Comparison of ENCODE assay signal across 9 cellular contexts in the genomic region with DNA sequence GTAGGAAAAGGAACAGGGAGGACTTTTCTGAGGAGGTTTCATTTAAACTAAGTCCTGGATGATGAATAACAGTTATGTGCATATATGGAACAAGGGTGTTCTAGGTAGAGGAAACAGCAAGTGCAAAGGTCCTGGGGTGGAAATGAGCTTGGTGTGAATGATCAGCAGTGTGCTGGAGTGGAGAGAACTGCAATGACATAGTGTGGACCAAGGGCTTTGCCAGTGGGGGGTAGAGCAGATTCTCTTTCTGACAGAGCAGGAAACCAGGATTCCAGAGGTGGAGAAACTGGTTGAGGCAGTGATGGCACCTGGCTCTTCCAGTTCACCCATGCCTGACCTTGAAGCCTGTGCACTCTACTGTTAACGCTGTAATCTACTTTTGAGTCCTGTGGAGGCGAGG. TPM values are rescaled to one million over a fixed set of nuclear protein-coding genes. Genes with fewer than 3 reads are reported as not detected.
DNase-seq lines count a peak whose midpoint lies in the region; ATAC-seq, FAIRE-seq and TF ChIP-seq lines count a peak whose summit lies in the region.
"Had no signal": no experiment of that assay in that cellular context is flagged by ENCODE, and none has a peak within 500 bp of the region (broad histone marks: within the 10 kb centered on the region; RNA-seq: fewer than 3 reads in every experiment).

No MANE protein-coding gene starts in this region.

- peaks cover 29% of the 10 kb centered on the region for H3K79me2 ChIP-seq in astrocyte (ENCODE audit: insufficient read depth, low read length)

- H4K20me1 ChIP-seq in astrocyte (ENCODE audit: insufficient read depth, low read length) = peaks cover 37% of the 10 kb centered on the region

- peak overlapping the region; percentile 78 for H3K4me3 Mint-ChIP-seq in activated CD4-positive, alpha-beta T cell treated with anti-CD3 and anti-CD28 coated beads for 36 hours
- peak overlapping the region; percentile 83 for H3K4me3 Mint-ChIP-seq in astrocyte (ENCODE audit: unreplicated experiment)

- peaks cover 62% of the 10 kb centered on the region for H3K4me1 Mint-ChIP-seq in activated CD4-positive, alpha-beta T cell treated with anti-CD3 and anti-CD28 coated beads for 36 hours
- H3K4me1 Mint-ChIP-seq in astrocyte (ENCODE audit: low read depth, unreplicated experiment) = peaks cover 11% of the 10 kb centered on the region

- H3K27ac Mint-ChIP-seq in activated CD4-positive, alpha-beta T cell treated with anti-CD3 and anti-CD28 coated beads for 36 hours = peak overlapping the region; percentile 88
- H3K27ac Mint-ChIP-seq in astrocyte (ENCODE audit: unreplicated experiment) = peak overlapping the region; percentile 68

- CTCF ChIA-PET in activated CD4-positive, alpha-beta T cell treated with anti-CD3 and anti-CD28 coated beads for 36 hours (lab: Charles Lee) = no interaction called here

- POLR2A ChIA-PET in activated CD4-positive, alpha-beta T cell treated with anti-CD3 and anti-CD28 coated beads for 36 hours (lab: Charles Lee) = no interaction called here

- H3K27me3 ChIP-seq in astrocyte (ENCODE audit: insufficient read depth, low read length) (no peaks in the 10 kb centered on the region), psoas muscle (ENCODE audit: insufficient read depth in 3 of 3, low read length in 2 of 3) (peaks cover 0 to 4% (median 0%) of the 10 kb centered on the region in 3 donors)

- H3K9me3 ChIP-seq in astrocyte (ENCODE audit: insufficient read depth, low read depth, low read length) = no peaks in the 10 kb centered on the region
- H3K9me3 ChIP-seq in psoas muscle = no peaks in the 10 kb centered on the region
- H3K9me3 ChIP-seq: mucosa of descending colon had no signal

- H3K27ac ChIP-seq in astrocyte (ENCODE audit: low read depth, low read length) = no peak overlapping the region
- H3K27ac ChIP-seq in psoas muscle = no peak overlapping the region

- intact Hi-C loops in activated CD4-positive, alpha-beta T cell treated with anti-CD3 and anti-CD28 coated beads for 36 hours (cut with DNase I, micrococcal nuclease) = loop anchor here (5.0 kb wide), 2 partner anchors 79 to 334 kb away; no protein-coding TSS in a partner anchor
- intact Hi-C loops in psoas muscle (cut with DNase I) = no loop called here

- peaks cover 16% of the 10 kb centered on the region for H3K4me1 ChIP-seq in astrocyte (ENCODE audit: insufficient read depth, low read length)
- H3K4me1 ChIP-seq in psoas muscle = no peaks in the 10 kb centered on the region

- WGBS in psoas muscle, 3 donors = 76 to 90% (median 83%) methylated on average over 2 of the region's 2 CpGs

- H2AFZ ChIP-seq in astrocyte (ENCODE audit: low read depth, low read length) = no peak overlapping the region

- H3K27me3 Mint-ChIP-seq in activated CD4-positive, alpha-beta T cell treated with anti-CD3 and anti-CD28 coated beads for 36 hours = no peaks in the 10 kb centered on the region
- H3K27me3 Mint-ChIP-seq in astrocyte (ENCODE audit: low read depth, unreplicated experiment) = no peaks in the 10 kb centered on the region

- no peak overlapping the region for H3K9ac ChIP-seq in astrocyte (ENCODE audit: low read length)

- peaks cover 26% of the 10 kb centered on the region for H3K36me3 Mint-ChIP-seq in activated CD4-positive, alpha-beta T cell treated with anti-CD3 and anti-CD28 coated beads for 36 hours (ENCODE audit: low read depth)
- no peaks in the 10 kb centered on the region for H3K36me3 Mint-ChIP-seq in astrocyte (ENCODE audit: low read depth, unreplicated experiment)

- no peak overlapping the region for H3K4me3 ChIP-seq in astrocyte (ENCODE audit: insufficient read depth, low read depth, low read length)
- H3K4me3 ChIP-seq in psoas muscle = peak overlapping the region; percentile 80
- H3K4me3 ChIP-seq: mucosa of descending colon had no signal

- H3K4me2 ChIP-seq in astrocyte (ENCODE audit: low read length) = peak overlapping the region; percentile 77

- DNase-seq in activated CD4-positive, alpha-beta T cell treated with anti-CD3 and anti-CD28 coated beads for 36 hours = peak; percentile 43
- DNase-seq in activated CD4-positive, alpha-beta T cell treated with anti-CD3 and anti-CD28 coated beads, Interleukin-2, amount 50 U/mL, for 1 hour = no peak
- no peak for DNase-seq in astrocyte (ENCODE audit: low read depth)
- no peak for DNase-seq in psoas muscle
- DNase-seq: NCI-H2081 treated with DMSO at 0.1 percent for 48 hours had no signal

- ATAC-seq in activated CD4-positive, alpha-beta T cell treated with anti-CD3 and anti-CD28 coated beads for 36 hours = no peak
- ATAC-seq in psoas muscle (no peak), GM19452 (IDR thresholded peaks at IDR 0.05; ENCODE audit: unreplicated experiment) (no peak), HG03139 (IDR thresholded peaks at IDR 0.05; ENCODE audit: unreplicated experiment) (no peak)
- ATAC-seq: mucosa of descending colon had no signal

- H3K36me3 ChIP-seq in astrocyte (ENCODE audit: insufficient read depth, low read length) = no peaks in the 10 kb centered on the region
- no peaks in the 10 kb centered on the region for H3K36me3 ChIP-seq in psoas muscle (ENCODE audit: insufficient read depth in 1 of 2, low read depth in 1 of 2)

- H3K9me3 Mint-ChIP-seq in activated CD4-positive, alpha-beta T cell treated with anti-CD3 and anti-CD28 coated beads for 36 hours (ENCODE audit: low read depth) = peaks cover 4% of the 10 kb centered on the region
- no peaks in the 10 kb centered on the region for H3K9me3 Mint-ChIP-seq in astrocyte (ENCODE audit: unreplicated experiment)

- TF ChIP-seq CTCF in astrocyte (IDR thresholded peaks at IDR 0.05; ENCODE audit: insufficient read depth, low read depth, low read length) (no peak), psoas muscle (IDR thresholded peaks at IDR 0.05) (no peak)

- FAIRE-seq in astrocyte (lab: Jason Lieb, UNC) = no peak
- FAIRE-seq: A204.1 had no signal

RNA-seq across cellular contexts. Expression of a gene that starts 1.7 kb away (rescaled TPM):
- total RNA-seq in activated CD4-positive, alpha-beta T cell treated with anti-CD3 and anti-CD28 coated beads for 36 hours = 1 to 10 TPM; 4.4 to 4.7 TPM
- total RNA-seq in astrocyte (5.6 and 6.6 TPM in 2 replicates), psoas muscle (10 to 100 TPM; 17.3 to 25.5 (median 22.7) TPM)
- polyA plus RNA-seq in psoas muscle = 10 to 100 TPM; 13.9 to 29.8 (median 28.3) TPM

RNA-seq across cellular contexts. Expression of a gene that starts 6.8 kb away (rescaled TPM):
- 10 to 100 TPM; 17.9 to 20.0 TPM for total RNA-seq in activated CD4-positive, alpha-beta T cell treated with anti-CD3 and anti-CD28 coated beads for 36 hours
- total RNA-seq in astrocyte (0.09 and 0.12 TPM in 2 replicates), psoas muscle (not detected)
- polyA plus RNA-seq in psoas muscle = under 1 TPM in 2 of 3 donors, not detected in 1; 0.03 to 0.05 TPM

RNA-seq across cellular contexts. Expression of a gene that starts 32.1 kb away (rescaled TPM):
- total RNA-seq in activated CD4-positive, alpha-beta T cell treated with anti-CD3 and anti-CD28 coated beads for 36 hours = not detected
- total RNA-seq in astrocyte = not detected in 2 replicates
- not detected for total RNA-seq in psoas muscle
- polyA plus RNA-seq in psoas muscle = not detected
- total RNA-seq: mucosa of descending colon had no signal

RNA-seq across cellular contexts. Expression of a gene that starts 36.1 kb away (rescaled TPM):
- 10 to 100 TPM; 19.8 to 23.8 TPM for total RNA-seq in activated CD4-positive, alpha-beta T cell treated with anti-CD3 and anti-CD28 coated beads for 36 hours
- total RNA-seq in astrocyte (11.7 and 12.3 TPM in 2 replicates), psoas muscle (10 to 100 TPM in 3 of 4 donors, 1 to 10 TPM in 1; 9.6 to 14.7 (median 11.4) TPM)
- 10 to 100 TPM; 11.6 to 16.1 (median 15.4) TPM for polyA plus RNA-seq in psoas muscle

RNA-seq across cellular contexts. Expression of a gene that starts 38.2 kb away (rescaled TPM):
- under 1 TPM; 0.65 to 0.87 TPM for total RNA-seq in activated CD4-positive, alpha-beta T cell treated with anti-CD3 and anti-CD28 coated beads for 36 hours
- total RNA-seq in astrocyte (not detected in 2 replicates), psoas muscle (under 1 TPM in 2 of 4 donors, not detected in 2; 0.04 to 0.12 TPM)
- under 1 TPM in 2 of 3 donors, not detected in 1; 0.01 TPM for polyA plus RNA-seq in psoas muscle

Comparison
In these comparisons a context has a peak if more than half of its experiments do, and no peak if none do; other contexts are left out.
1. RNA of a gene that starts 6.8 kb away (total RNA-seq): 17.9 to 20.0 TPM in activated CD4-positive, alpha-beta T cell treated with anti-CD3 and anti-CD28 coated beads for 36 hours; 0.09 to 0.12 TPM in astrocyte and not detected in psoas muscle; every median in the first group is over 10 times any median in the second.
2. intact Hi-C loops: an anchor here in activated CD4-positive, alpha-beta T cell treated with anti-CD3 and anti-CD28 coated beads for 36 hours (5.0 kb wide); none called in psoas muscle.